Comparison of ENCODE assay signal across 8 cellular contexts in the genomic region with DNA sequence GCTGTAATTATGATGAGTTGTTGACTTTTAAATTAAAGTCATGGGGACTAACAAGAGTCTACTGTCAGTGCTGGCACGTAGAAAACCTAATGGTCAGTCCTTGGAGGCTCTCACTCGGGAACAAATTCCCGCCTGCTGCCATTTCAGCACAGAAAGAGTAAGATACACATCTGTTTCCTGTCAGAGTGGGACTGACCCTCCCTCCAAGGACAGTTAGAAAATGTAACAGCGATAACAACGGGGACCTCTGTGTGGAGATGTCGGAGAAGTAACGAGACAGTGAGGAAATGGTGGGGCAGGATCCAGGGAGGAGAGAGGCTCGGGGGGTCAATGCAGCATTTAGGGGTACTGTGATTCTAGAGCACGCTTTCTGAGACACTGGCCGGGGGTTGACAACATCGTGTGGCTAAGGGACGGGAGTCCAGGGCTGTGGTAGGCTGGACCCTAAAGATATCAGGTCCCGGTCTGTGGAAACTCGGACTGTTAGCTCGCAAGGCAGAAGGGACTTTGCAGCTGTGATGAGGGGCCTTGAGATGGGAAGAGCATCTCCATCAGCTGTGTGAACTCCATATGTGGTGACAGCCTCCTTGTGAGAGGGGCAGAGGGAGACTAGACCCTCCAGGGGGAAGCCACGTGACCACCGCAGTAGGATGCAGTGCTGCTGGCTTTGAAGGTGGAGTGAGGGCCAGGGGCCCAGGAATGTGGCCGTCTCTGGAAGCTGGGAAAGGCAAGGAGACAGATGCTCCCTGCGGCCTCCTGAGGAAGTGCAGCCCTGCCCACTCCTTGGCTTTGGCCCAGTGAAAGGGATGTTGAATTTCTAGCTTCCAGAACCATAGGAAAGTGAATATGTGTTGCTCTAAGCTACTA. TPM values are rescaled to one million over a fixed set of nuclear protein-coding genes. Genes with fewer than 3 reads are reported as not detected.
A peak's percentile ranks its signal among the peaks of the same experiment; 100 is the strongest.
DNase-seq lines count a peak whose midpoint lies in the region; ATAC-seq, FAIRE-seq and TF ChIP-seq lines count a peak whose summit lies in the region.

No MANE protein-coding gene starts in this region.

- peak; percentile 22 for DNase-seq in EH (ENCODE audit: low read depth)
- peak; percentile 68 for DNase-seq in SK-N-SH
- DNase-seq in foreskin keratinocyte, result no peak
- DNase-seq in ovary, result peak; percentile 68 to 80 (median 73)
- no peak for DNase-seq in NCI-H2081 (lab: John Stamatoyannopoulos, UW)
- no peak for DNase-seq in NCI-H146 treated with DMSO at 0.1 percent for 48 hours (lab: John Stamatoyannopoulos, UW; ENCODE audit: unreplicated experiment)
- DNase-seq in HTR-8/SVneo (ENCODE audit: insufficient read length, low spot score), result no peak

- H3K9me3 ChIP-seq in SK-N-SH (no peaks in the 10 kb centered on the region), ovary (no peaks in the 10 kb centered on the region)

- H3K27me3 ChIP-seq in SK-N-SH (ENCODE audit: insufficient read depth) (peaks cover 30% of the 10 kb centered on the region), foreskin keratinocyte (peaks cover 12% of the 10 kb centered on the region), ovary (no peaks in the 10 kb centered on the region)

- peak; percentile 43 for ATAC-seq in foreskin keratinocyte
- no peak for ATAC-seq in GM21447 (IDR thresholded peaks at IDR 0.05; ENCODE audit: unreplicated experiment)

- H3K9ac ChIP-seq in SK-N-SH, result no peak overlapping the region

- H3K4me3 ChIP-seq in SK-N-SH (ENCODE audit: low read depth in 2 of 2, low read length in 1 of 2) (no peak overlapping the region), ovary (no peak overlapping the region)

- no peak overlapping the region for H3K27ac ChIP-seq in SK-N-SH (ENCODE audit: low read depth in 2 of 2, low read length in 1 of 2)
- H3K27ac ChIP-seq in foreskin keratinocyte, result no peak overlapping the region
- peak overlapping the region in 1 of 2 donors; percentile 36 for H3K27ac ChIP-seq in ovary

- no peak for FAIRE-seq in HTR-8/SVneo (lab: Jason Lieb, UNC)

- H2AFZ ChIP-seq in SK-N-SH (ENCODE audit: low read depth), result no peak overlapping the region

- intact Hi-C loops in ovary (cut with DNase I), result no loop called here

- H3K9me2 ChIP-seq in SK-N-SH, result no peaks in the 10 kb centered on the region

- no peak for TF ChIP-seq RAD21 in SK-N-SH (IDR thresholded peaks at IDR 0.05; ENCODE audit: low read length)

- WGBS in SK-N-SH (ENCODE audit: low lambda C conversion rate), result 44% methylated on average over 17 of the region's 19 CpGs
- 39 to 44% (median 42%) methylated on average over 19 of the region's 19 CpGs for WGBS in ovary, 3 donors

- no peak for TF ChIP-seq POLR2A in ovary (IDR thresholded peaks at IDR 0.05)

- no peaks in the 10 kb centered on the region for H3F3A ChIP-seq in SK-N-SH (replicated peaks; ENCODE audit: insufficient read depth)

- no peaks in the 10 kb centered on the region for H4K20me1 ChIP-seq in SK-N-SH (ENCODE audit: insufficient read depth)

- no peak overlapping the region for H3K4me2 ChIP-seq in SK-N-SH

- CTCF ChIA-PET in SK-N-SH (lab: Yijun Ruan, JAX), result interaction anchor here (0.7 to 2.3 kb wide), 20 partner anchors 9 to 662 kb away, joined by 3 to 18 read pairs (median 5); a partner anchor contains a TSS

- peaks cover 0 to 24% of the 10 kb centered on the region in 2 experiments; a peak in 2 of 4 replicates for H3K4me1 ChIP-seq in SK-N-SH (ENCODE audit: control insufficient read depth in 1 of 2, insufficient read depth in 2 of 2, low read depth in 1 of 2, low read length in 1 of 2)
- peaks cover 5% of the 10 kb centered on the region for H3K4me1 ChIP-seq in foreskin keratinocyte
- H3K4me1 ChIP-seq in ovary (ENCODE audit: insufficient read depth), result peaks cover 21% of the 10 kb centered on the region

- H3K79me2 ChIP-seq in SK-N-SH (ENCODE audit: insufficient read depth), result no peaks in the 10 kb centered on the region

- no peak for TF ChIP-seq EP300 in SK-N-SH (IDR thresholded peaks at IDR 0.05; ENCODE audit: borderline replicate concordance in 1 of 2, low read depth in 1 of 2, low read length in 1 of 2)
- TF ChIP-seq EP300 in ovary (IDR thresholded peaks at IDR 0.05), result no peak

- TF ChIP-seq CTCF in SK-N-SH (IDR thresholded peaks at IDR 0.05) (peak; percentile 48), foreskin keratinocyte (conservative IDR thresholded peaks at IDR 0.05) (peak; percentile 54), ovary (IDR thresholded peaks at IDR 0.05) (peak; percentile 53 to 79 (median 68))

- H3K36me3 ChIP-seq in SK-N-SH (replicated peaks in 1 of 2; ENCODE audit: control insufficient read depth in 1 of 2, insufficient read depth in 2 of 2, low read length in 1 of 2) (no peaks in the 10 kb centered on the region), ovary (no peaks in the 10 kb centered on the region)

- POLR2A ChIA-PET in SK-N-SH (lab: Yijun Ruan, JAX), result interaction anchor here (0.6 kb wide), 1 partner anchor 203 kb away, joined by 5 read pairs; no protein-coding TSS in a partner anchor

TF ChIP-seq in SK-N-SH, 30 proteins besides CTCF, POLR2A, EP300 and RAD21:
- TF ChIP-seq, protein P1, sequence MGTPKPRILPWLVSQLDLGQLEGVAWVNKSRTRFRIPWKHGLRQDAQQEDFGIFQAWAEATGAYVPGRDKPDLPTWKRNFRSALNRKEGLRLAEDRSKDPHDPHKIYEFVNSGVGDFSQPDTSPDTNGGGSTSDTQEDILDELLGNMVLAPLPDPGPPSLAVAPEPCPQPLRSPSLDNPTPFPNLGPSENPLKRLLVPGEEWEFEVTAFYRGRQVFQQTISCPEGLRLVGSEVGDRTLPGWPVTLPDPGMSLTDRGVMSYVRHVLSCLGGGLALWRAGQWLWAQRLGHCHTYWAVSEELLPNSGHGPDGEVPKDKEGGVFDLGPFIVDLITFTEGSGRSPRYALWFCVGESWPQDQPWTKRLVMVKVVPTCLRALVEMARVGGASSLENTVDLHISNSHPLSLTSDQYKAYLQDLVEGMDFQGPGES (IDR thresholded peaks at IDR 0.05; ENCODE audit: low read depth, low read length), result no peak
- no peak for TF ChIP-seq CHD2 (IDR thresholded peaks at IDR 0.05; ENCODE audit: low read length, partially characterized antibody)
- peak; percentile 50 for TF ChIP-seq GATA2 (CRISPR knock-in tag; IDR thresholded peaks at IDR 0.05)
- no peak for TF ChIP-seq TCF12 (IDR thresholded peaks at IDR 0.05)
- TF ChIP-seq RCOR1 (IDR thresholded peaks at IDR 0.05; ENCODE audit: low read length), result peak; percentile 70; the same call in 1 of the 2 replicates

RNA-seq across cellular contexts. Expression of a gene that starts 35.8 kb away (rescaled TPM):
- polyA plus RNA-seq in SK-N-SH (2012; rRNA removed) (0.99 and 1.6 TPM in 2 replicates), foreskin keratinocyte (0.04 and 0.11 TPM in 2 replicates), ovary (10 to 100 TPM in 1 of 2 donors, 1 to 10 TPM in 1; 3.9 to 10.9 TPM)
- polyA plus RNA-seq in SK-N-SH (2012; cell fraction: cytosol; rRNA removed), result 0.58 and 0.79 TPM in 2 replicates
- 2.2 and 2.5 TPM in 2 replicates for polyA plus RNA-seq in SK-N-SH (2012; cell fraction: nucleus; rRNA removed)
- total RNA-seq in foreskin keratinocyte (0.03 and 0.04 TPM in 2 replicates), ovary (10 to 100 TPM in 3 of 7 donors, 1 to 10 TPM in 3, under 1 TPM in 1; 0.60 to 23.9 (median 7.1) TPM)

Comparison
In these comparisons a context has a peak if more than half of its experiments do, and no peak if none do; other contexts are left out.
1. DNase-seq: peak in EH (single experiment), SK-N-SH (single experiment) and ovary (5 of 5); none in foreskin keratinocyte (0 of 2), NCI-H2081 (0 of 2), NCI-H146 treated with DMSO at 0.1 percent for 48 hours (single experiment) and HTR-8/SVneo (single experiment).
2. Peak in every context shown above with its lines, with median percentiles within 50 percentile points of each other: CTCF ChIP-seq.